8 cellular contexts compared by ENCODE assay signal in the genomic region with DNA sequence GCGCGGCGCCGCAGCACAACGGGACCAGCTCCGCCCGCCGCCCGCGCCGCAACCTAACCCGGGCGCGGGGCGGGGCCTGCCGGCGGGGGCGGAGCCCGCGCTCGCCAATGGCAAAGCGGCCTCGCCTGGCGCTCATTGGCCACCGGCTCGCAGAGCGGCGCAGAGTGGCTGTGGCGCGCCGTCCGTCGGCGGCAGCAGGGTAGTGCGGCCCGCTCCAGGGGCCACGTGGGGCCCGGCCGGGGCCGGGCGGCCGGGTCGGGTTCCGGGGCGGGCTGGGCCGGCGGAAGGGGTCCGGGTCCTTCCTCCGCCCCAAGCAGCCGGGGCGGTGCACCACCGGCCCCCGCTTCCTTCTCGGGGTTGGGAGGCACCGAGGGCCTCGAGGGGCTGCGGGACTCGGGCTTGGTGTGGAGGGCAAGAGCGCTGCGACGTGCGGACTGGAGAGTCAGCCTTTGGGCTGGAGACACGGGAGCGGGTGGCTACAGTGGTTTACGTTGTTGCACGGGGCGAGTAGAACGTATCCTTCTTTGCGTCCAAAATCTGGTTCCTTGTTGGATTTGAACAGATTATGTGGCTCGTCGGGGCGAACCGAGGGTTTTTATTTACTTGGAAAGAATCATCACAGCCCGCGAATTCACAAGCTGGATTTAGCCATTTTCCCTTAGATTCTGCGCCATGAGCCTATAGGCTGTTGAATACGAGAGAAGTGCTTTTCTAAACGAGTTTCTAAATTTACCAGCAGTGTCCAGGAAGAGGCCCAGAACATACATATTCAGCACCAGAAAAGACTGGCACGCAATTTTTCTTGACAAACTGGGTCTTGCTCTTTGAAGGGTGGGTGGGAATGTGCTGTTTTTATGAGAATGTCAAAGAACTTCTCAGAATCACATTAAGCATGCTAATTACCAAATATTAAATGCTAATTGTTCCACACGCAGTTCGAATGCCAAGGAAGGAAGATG. TPM values are rescaled to one million over a fixed set of nuclear protein-coding genes. Genes with fewer than 3 reads are reported as not detected.
A peak's percentile ranks its signal among the peaks of the same experiment; 100 is the strongest.
DNase-seq lines count a peak whose midpoint lies in the region; ATAC-seq, FAIRE-seq and TF ChIP-seq lines count a peak whose summit lies in the region.

A gene (minus strand): TSS at position 29 of the 959 bp plus-strand sequence. CDS start 75 bp downstream, outside the sequence.

- TF ChIP-seq CTCF in hepatocyte (IDR thresholded peaks at IDR 0.05; ENCODE audit: poor library complexity): no peak

- peak within 1 kb of the TSS; percentile 60 for H3K27ac ChIP-seq in hepatocyte

- peak within 1 kb of the TSS; percentile 98 for H3K4me2 ChIP-seq in hepatocyte

- peak within 1 kb of the TSS; percentile 89 for H2AFZ ChIP-seq in hepatocyte

- H3K9me2 ChIP-seq in hepatocyte (replicated peaks; ENCODE audit: insufficient read depth): no peaks in the 10 kb centered on the region

- peaks cover 20% of the 10 kb centered on the region for H3K79me2 ChIP-seq in hepatocyte

- H3K9me3 ChIP-seq in hepatocyte (ENCODE audit: low read depth): no peaks in the 10 kb centered on the region

- H3K4me3 ChIP-seq in hepatocyte: peak within 1 kb of the TSS; percentile 98

- DNase-seq in GM18507 (ENCODE audit: extremely low spot score, insufficient read length, low read depth) (peak; percentile 98), NCI-H2029 (lab: John Stamatoyannopoulos, UW) (peak; percentile 86), T1000 (lab: John Stamatoyannopoulos, UW) (peak; percentile 88), astrocyte of the hippocampus (ENCODE audit: low read depth, low spot score) (peak; percentile 98), hepatocyte (ENCODE audit: low spot score) (peak; percentile 97), retina (peak; percentile 81)

- no peaks in the 10 kb centered on the region for H3K27me3 ChIP-seq in hepatocyte

- peaks cover 5% of the 10 kb centered on the region for H3K36me3 ChIP-seq in hepatocyte (replicated peaks; ENCODE audit: insufficient read depth, low read depth)

- peak; percentile 89 for FAIRE-seq in GM18507 (lab: Jason Lieb, UNC)

- H3K4me1 ChIP-seq in hepatocyte (ENCODE audit: insufficient read depth): peaks cover 8% of the 10 kb centered on the region

- ATAC-seq in HG02973 (IDR thresholded peaks at IDR 0.05; ENCODE audit: unreplicated experiment) (peak; percentile 89), GM18870 (IDR thresholded peaks at IDR 0.05; ENCODE audit: unreplicated experiment) (no peak)

- no peaks in the 10 kb centered on the region for H4K20me1 ChIP-seq in hepatocyte (ENCODE audit: insufficient read depth, poor library complexity, severe bottlenecking)

- 1% methylated on average over 48 of the region's 81 CpGs for WGBS in hepatocyte (ENCODE audit: low lambda C conversion rate, missing lambda C conversion rate)

RNA-seq across cellular contexts. Expression of the gene that starts here (rescaled TPM):
- 22.7 and 28.6 TPM in 2 replicates for total RNA-seq in hepatocyte
- polyA plus RNA-seq in hepatocyte: 186 and 207 TPM in 2 replicates
